ENCODE assay signal across 27 cellular contexts in genomic region chr17:81939218-81939617, GRCh38.
A peak's percentile ranks its signal among the peaks of the same experiment; 100 is the strongest.
DNase-seq lines count a peak whose midpoint lies in the region; ATAC-seq and TF ChIP-seq lines count a peak whose summit lies in the region.
"Had no signal": no experiment of that assay in that cellular context is flagged by ENCODE, and none has a peak within 500 bp of the region (broad histone marks: within the 10 kb centered on the region; RNA-seq: fewer than 3 reads in every experiment).

No MANE protein-coding gene starts in this region.

- no peaks in the 10 kb centered on the region for H3K36me3 Mint-ChIP-seq in nephron progenitor cell (ENCODE audit: low read depth)
- H3K36me3 Mint-ChIP-seq: activated naive CD8-positive, alpha-beta T cell; CD8-positive, alpha-beta T cell had no signal

- H3K27me3 ChIP-seq in BLaER1 treated with 17β-estradiol and CSF1 and Interleukin-3, amounts not matched to agents 10 nM and 100 nM, result peaks cover 0 to 19% (median 0%) of the 10 kb centered on the region in 11 experiments; a peak in 5 of 22 replicates
- H3K27me3 ChIP-seq: Peyer's patch had no signal

- H3K27me3 Mint-ChIP-seq in nephron progenitor cell (ENCODE audit: low read depth, poor library complexity), result no peaks in the 10 kb centered on the region
- H3K27me3 Mint-ChIP-seq: activated naive CD8-positive, alpha-beta T cell had no signal

- H3K4me3 ChIP-seq in BLaER1 treated with 17β-estradiol and CSF1 and Interleukin-3, amounts not matched to agents 10 nM and 100 nM, result peak overlapping the region in 2 of 10 experiments; percentile 8 to 16; a peak in 2 of 20 replicates
- H3K4me3 ChIP-seq: coronary artery, left lung, Peyer's patch had no signal

- DNase-seq in nephron progenitor cell (no peak), SHP77 treated with DMSO at 0.1 percent for 48 hours (lab: John Stamatoyannopoulos, UW) (no peak)
- DNase-seq: activated CD4-positive, alpha-beta T cell treated with anti-CD3 and anti-CD28 coated beads, Interleukin-2, amount 50 U/mL, for 1 hour; activated effector memory CD4-positive, alpha-beta T cell treated with Interleukin-2 at 50 U/mL for 16 hours; activated T-cell treated with anti-CD3 and anti-CD28 coated beads, Interleukin-2, amount 50 U/mL, for 1 hour; AML-193; CD8-positive, alpha-beta T cell; DMS 273 treated with DMSO at 0.1 percent for 48 hours; effector memory CD4-positive, alpha-beta T cell; mesenchymal stem cell; NCI-H1092 treated with DMSO at 0.1 percent for 48 hours; NCI-H1694 treated with DMSO at 0.1 percent for 48 hours; NCI-H446 treated with DMSO at 0.1 percent for 48 hours; NCI-H774; Peyer's patch; stimulated activated CD4-positive, alpha-beta T cell treated with anti-CD3 and anti-CD28 coated beads, Interleukin-12 subunit alpha, Interleukin-12 subunit beta, amount 100 ng/mL, for 4 hours; stimulated activated CD4-positive, alpha-beta T cell treated with anti-CD3 and anti-CD28 coated beads, Interleukin-2, amount 100 ng/mL, for 48 hours; stimulated activated naive CD8-positive, alpha-beta T cell treated with anti-CD3 and anti-CD28 coated beads, Interleukin-15, amount 100 ng/mL, for 72 hours; T-helper 9 cell had no signal

- H3K4me3 Mint-ChIP-seq in nephron progenitor cell, result peak overlapping the region; percentile 11

- TF ChIP-seq CTCF in nephron progenitor cell (IDR thresholded peaks at IDR 0.05), result no peak

- peak overlapping the region in 7 of 11 experiments; percentile 6 to 40 (median 22); a peak in 10 of 22 replicates for H3K27ac ChIP-seq in BLaER1 treated with 17β-estradiol and CSF1 and Interleukin-3, amounts not matched to agents 10 nM and 100 nM
- peak overlapping the region; percentile 55 for H3K27ac ChIP-seq in angular gyrus (ENCODE audit: low read depth, low read length)
- H3K27ac ChIP-seq: left lung, neutrophil, Peyer's patch had no signal

- ATAC-seq in GM18870 (IDR thresholded peaks at IDR 0.05; ENCODE audit: unreplicated experiment), result no peak
- ATAC-seq in HG02678 (IDR thresholded peaks at IDR 0.05; ENCODE audit: unreplicated experiment), result no peak
- ATAC-seq: CD8-positive, alpha-beta T cell; left lung; stimulated activated naive CD8-positive, alpha-beta T cell treated with anti-CD3 and anti-CD28 coated beads, Interleukin-15, amount 100 ng/mL, for 72 hours had no signal

- H3K36me3 ChIP-seq in BLaER1 treated with 17β-estradiol and CSF1 and Interleukin-3, amounts not matched to agents 10 nM and 100 nM, result peaks cover 0 to 15% (median 5%) of the 10 kb centered on the region in 11 experiments; a peak in 10 of 22 replicates
- H3K36me3 ChIP-seq: neutrophil, Peyer's patch had no signal

- peak overlapping the region; percentile 69 to 100 (median 100) for H3K4me2 ChIP-seq in BLaER1 treated with 17β-estradiol and CSF1 and Interleukin-3, amounts not matched to agents 10 nM and 100 nM

- H3K4me1 Mint-ChIP-seq in nephron progenitor cell, result peaks cover 59% of the 10 kb centered on the region

- no peaks in the 10 kb centered on the region for H3K9me3 Mint-ChIP-seq in nephron progenitor cell
- H3K9me3 Mint-ChIP-seq: CD8-positive, alpha-beta T cell; stimulated activated naive CD8-positive, alpha-beta T cell treated with anti-CD3 and anti-CD28 coated beads, Interleukin-15, amount 100 ng/mL, for 72 hours had no signal

- no peaks in the 10 kb centered on the region for H3K9me3 ChIP-seq in BLaER1 treated with 17β-estradiol and CSF1 and Interleukin-3, amounts not matched to agents 10 nM and 100 nM (replicated peaks in 1 of 11)
- H3K9me3 ChIP-seq: left lung, neutrophil, Peyer's patch had no signal

- peaks cover 45 to 96% (median 78%) of the 10 kb centered on the region in 10 experiments for H3K4me1 ChIP-seq in BLaER1 treated with 17β-estradiol and CSF1 and Interleukin-3, amounts not matched to agents 10 nM and 100 nM

- peaks cover 0 to 18% (median 3%) of the 10 kb centered on the region in 11 experiments; a peak in 8 of 22 replicates for H4K20me1 ChIP-seq in BLaER1 treated with 17β-estradiol and CSF1 and Interleukin-3, amounts not matched to agents 10 nM and 100 nM

- no peak overlapping the region for H3K27ac Mint-ChIP-seq in nephron progenitor cell
- H3K27ac Mint-ChIP-seq: CD8-positive, alpha-beta T cell had no signal

- H3K9ac ChIP-seq in BLaER1 treated with 17β-estradiol and CSF1 and Interleukin-3, amounts not matched to agents 10 nM and 100 nM, result peak overlapping the region in 9 of 11 experiments; percentile 10 to 87 (median 56); a peak in 17 of 22 replicates
